In genomic region chr7:16644987-16645592, GRCh38 we compare ENCODE assay signal across 7 cellular contexts.
A peak's percentile ranks its signal among the peaks of the same experiment; 100 is the strongest.
DNase-seq lines count a peak whose midpoint lies in the region; ATAC-seq and TF ChIP-seq lines count a peak whose summit lies in the region.

No MANE protein-coding gene starts in this region.

- ATAC-seq in GM18498 (IDR thresholded peaks at IDR 0.05; ENCODE audit: unreplicated experiment) (peak; percentile 9), HG03139 (IDR thresholded peaks at IDR 0.05; ENCODE audit: unreplicated experiment) (peak; percentile 9)
- no peak for ATAC-seq in activated CD4-positive, CD25-positive, alpha-beta regulatory T cell treated with anti-CD3 and anti-CD28 coated beads, Interleukin-2, amount 50 U/mL, for 24 hours

- TF ChIP-seq CTCF in WERI-Rb-1 (IDR thresholded peaks at IDR 0.05; ENCODE audit: low read depth, low read length) (no peak), fibroblast of mammary gland (conservative IDR thresholded peaks at IDR 0.05; ENCODE audit: control insufficient read depth, insufficient read depth, low read depth, low read length) (no peak)

- peaks cover 37% of the 10 kb centered on the region for H3K4me1 ChIP-seq in neuron (ENCODE audit: insufficient read depth, low read length)

- H3K27me3 ChIP-seq in WERI-Rb-1 (ENCODE audit: insufficient read depth, low read depth, severe bottlenecking) (no peaks in the 10 kb centered on the region), neuron (ENCODE audit: insufficient read depth, low read length) (no peaks in the 10 kb centered on the region)

- peak; percentile 50 for DNase-seq in WERI-Rb-1
- DNase-seq in fibroblast of mammary gland (ENCODE audit: low read depth): peak; percentile 43
- DNase-seq in SKM-1 treated with dmso at 0.1 percent for 144 hours (lab: John Stamatoyannopoulos, UW; ENCODE audit: unreplicated experiment): no peak

- no peaks in the 10 kb centered on the region for H3K9me3 ChIP-seq in WERI-Rb-1 (ENCODE audit: severe bottlenecking)
- H3K9me3 ChIP-seq in neuron (ENCODE audit: low read length): no peaks in the 10 kb centered on the region

- H3K4me3 ChIP-seq in WERI-Rb-1 (ENCODE audit: low read depth, low read length) (peak overlapping the region; percentile 82), fibroblast of mammary gland (ENCODE audit: control insufficient read depth, low read depth, low read length) (peak overlapping the region; percentile 58), neuron (ENCODE audit: low read length) (peak overlapping the region; percentile 85)

- peak overlapping the region; percentile 99 for H3K27ac ChIP-seq in WERI-Rb-1

- H3K36me3 ChIP-seq in WERI-Rb-1 (peaks cover 17% of the 10 kb centered on the region), neuron (ENCODE audit: insufficient read depth, low read length) (no peaks in the 10 kb centered on the region)

- peak overlapping the region; percentile 65 for H2AFZ ChIP-seq in neuron (ENCODE audit: low read depth, low read length)

Comparison
In these comparisons a context has a peak if more than half of its experiments do, and no peak if none do; other contexts are left out.
1. ATAC-seq: peak in GM18498 (single experiment) and HG03139 (single experiment); none in activated CD4-positive, CD25-positive, alpha-beta regulatory T cell treated with anti-CD3 and anti-CD28 coated beads, Interleukin-2, amount 50 U/mL, for 24 hours (0 of 2).
2. Peak in every context shown above with its lines, with median percentiles within 50 percentile points of each other: H3K4me3 ChIP-seq.